In genomic region chr11:16598906-16599305, GRCh38 we compare ENCODE assay signal across 25 cellular contexts.
"Had no signal": no experiment of that assay in that cellular context is flagged by ENCODE, and none has a peak within 500 bp of the region (broad histone marks: within the 10 kb centered on the region; RNA-seq: fewer than 3 reads in every experiment).

No MANE protein-coding gene starts in this region.

- H3K27me3 ChIP-seq: colonic mucosa, foreskin keratinocyte, gastrocnemius medialis had no signal

- H3K9me3 ChIP-seq: colonic mucosa, esophagus muscularis mucosa, esophagus squamous epithelium, gastrocnemius medialis, gastroesophageal sphincter, heart left ventricle, heart right ventricle had no signal

- ATAC-seq: effector memory CD8-positive, alpha-beta T cell; esophagus mucosa; foreskin keratinocyte; gastrocnemius medialis; gastroesophageal sphincter; heart left ventricle; heart right ventricle had no signal

- FAIRE-seq: colon, endothelial cell of umbilical vein had no signal

- H3K27ac ChIP-seq: colonic mucosa, coronary artery, dorsolateral prefrontal cortex, epithelial cell of prostate, esophagus muscularis mucosa, esophagus squamous epithelium, foreskin keratinocyte, gastrocnemius medialis, gastroesophageal sphincter, heart left ventricle, heart right ventricle had no signal

- H3K4me3 ChIP-seq: colonic mucosa, coronary artery, dorsolateral prefrontal cortex, esophagus muscularis mucosa, esophagus squamous epithelium, gastrocnemius medialis, gastroesophageal sphincter, heart left ventricle, heart right ventricle had no signal

- H3K36me3 ChIP-seq: colonic mucosa, esophagus muscularis mucosa, esophagus squamous epithelium, gastrocnemius medialis, gastroesophageal sphincter, heart left ventricle, heart right ventricle had no signal

- DNase-seq: colonic mucosa; cortex of kidney; dermis blood vessel endothelial cell; dorsolateral prefrontal cortex; effector CD8-positive, alpha-beta T cell; effector memory CD4-positive, alpha-beta T cell; effector memory CD8-positive, alpha-beta T cell; endodermal cell; erythroblast; esophagus squamous epithelium; foreskin fibroblast; foreskin keratinocyte; foreskin melanocyte; gastrocnemius medialis; glutamatergic neuron; head of caudate nucleus; heart left ventricle; heart right ventricle had no signal

- H3K4me1 ChIP-seq: colonic mucosa, foreskin keratinocyte had no signal
